Comparison of ENCODE assay signal across 22 cellular contexts in genomic region chr3:60890226-60890625, GRCh38.
"Had no signal": no experiment of that assay in that cellular context is flagged by ENCODE, and none has a peak within 500 bp of the region (broad histone marks: within the 10 kb centered on the region; RNA-seq: fewer than 3 reads in every experiment).

No MANE protein-coding gene starts in this region.

- DNase-seq: activated CD4-positive, alpha-beta memory T cell treated with anti-CD3 and anti-CD28 coated beads for 36 hours; activated CD4-positive, alpha-beta T cell treated with anti-CD3 and anti-CD28 coated beads for 1 hour; activated CD4-positive, alpha-beta T cell treated with anti-CD3 and anti-CD28 coated beads, Interleukin-2, amount 10 ng/mL, durations not matched to agents 7 days and 5 days; activated CD8-positive, alpha-beta memory T cell treated with anti-CD3 and anti-CD28 coated beads for 24 hours; activated effector memory CD4-positive, alpha-beta T cell treated with anti-CD3 and anti-CD28 coated beads, Interleukin-2, amount 50 U/mL, for 16 hours; activated naive CD4-positive, alpha-beta T cell treated with anti-CD3 and anti-CD28 coated beads for 36 hours; activated T-cell treated with anti-CD3 and anti-CD28 coated beads, Interleukin-2, amount 50 U/mL, for 4 hours; IMR-90; KG1; NCI-H1092; NCI-H1417; NCI-H1694; NCI-H2029; NCI-H2107; NCI-H2171 treated with DMSO at 0.1 percent for 48 hours; NCI-H226; NCI-H510A; NCI-H526 treated with DMSO at 0.1 percent for 48 hours; NK-92 treated with Interleukin-12 subunit alpha and Interleukin-12 subunit beta, amount 100 ng/mL, for 24 hours; OCI-M1; SHP77; T-helper 9 cell had no signal
